29 cellular contexts compared by ENCODE assay signal in the genomic region with DNA sequence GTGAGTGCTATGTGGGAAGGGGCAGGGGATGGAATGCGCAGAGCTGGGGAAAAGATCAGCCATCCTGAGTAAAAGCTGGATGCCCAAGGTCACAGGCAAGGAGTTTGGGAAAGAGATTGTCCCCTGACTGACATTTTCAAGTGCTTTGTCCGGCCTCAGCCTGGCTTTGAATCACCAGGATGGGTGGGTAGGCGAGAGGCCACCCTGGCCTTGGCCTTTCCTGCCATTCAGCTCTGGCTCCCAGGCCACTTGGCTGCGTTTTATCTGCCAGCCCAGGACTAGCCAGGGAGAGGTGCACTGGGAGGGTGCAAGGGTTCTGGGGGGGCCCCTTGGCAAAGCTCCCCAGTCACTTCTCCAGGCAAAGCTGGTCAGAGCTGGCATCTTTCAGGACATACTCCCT. TPM values are rescaled to one million over a fixed set of nuclear protein-coding genes. Genes with fewer than 3 reads are reported as not detected.
DNase-seq lines count a peak whose midpoint lies in the region; ATAC-seq, FAIRE-seq and TF ChIP-seq lines count a peak whose summit lies in the region.
"Had no signal": no experiment of that assay in that cellular context is flagged by ENCODE, and none has a peak within 500 bp of the region (broad histone marks: within the 10 kb centered on the region; RNA-seq: fewer than 3 reads in every experiment).

No MANE protein-coding gene starts in this region.

- no peak overlapping the region for H3K9ac ChIP-seq in kidney (ENCODE audit: low read length in 2 of 2)

- H3K4me3 ChIP-seq in kidney (ENCODE audit: low read length in 2 of 2), result no peak overlapping the region
- no peak overlapping the region for H3K4me3 ChIP-seq in psoas muscle
- no peak overlapping the region for H3K4me3 ChIP-seq in body of pancreas
- H3K4me3 ChIP-seq: GM12878, Peyer's patch, prostate gland, SJSA1 had no signal

- no peak for FAIRE-seq in kidney (lab: Jason Lieb, UNC)
- FAIRE-seq: GM12878 had no signal

- DNase-seq in Right ventricle myocardium inferior (ENCODE audit: missing footprints) (peak; percentile 73), cardiac septum (ENCODE audit: low spot score) (no peak), kidney (peak; percentile 69), psoas muscle (peak in 1 of 2 donors; percentile 37), AML-193 (lab: John Stamatoyannopoulos, UW) (no peak), body of pancreas (no peak)
- DNase-seq in stimulated activated naive CD4-positive, alpha-beta T cell (lab: John Stamatoyannopoulos, UW), result no peak
- DNase-seq: activated CD4-positive, alpha-beta T cell treated with anti-CD3 and anti-CD28 coated beads, Interleukin-2, amount 50 U/mL, for 48 hours; activated naive CD4-positive, alpha-beta T cell treated with Interleukin-2 at 50 U/mL for 16 hours; CD4-positive, alpha-beta memory T cell; EL; HCEC 1CT; islet precursor cell; NCI-H1105 treated with DMSO at 0.1 percent for 48 hours; NCI-H2081; NCI-H2227 treated with DMSO at 0.1 percent for 48 hours; NCI-H526 treated with DMSO at 0.1 percent for 48 hours; stimulated activated CD4-positive, alpha-beta T cell treated with anti-CD3 and anti-CD28 coated beads, Interleukin-1b, Interleukin-23, amount 100 ng/mL, for 48 hours; T-helper 1 cell had no signal

- H3K9me3 ChIP-seq in kidney (ENCODE audit: control insufficient read depth in 1 of 2, low read length in 2 of 2) (no peaks in the 10 kb centered on the region), psoas muscle (no peaks in the 10 kb centered on the region), body of pancreas (no peaks in the 10 kb centered on the region)
- H3K9me3 ChIP-seq: Peyer's patch, prostate gland, SJSA1 had no signal

- H3K36me3 ChIP-seq in kidney (ENCODE audit: control insufficient read depth in 1 of 2, insufficient read depth in 2 of 2, low read length in 2 of 2) (no peaks in the 10 kb centered on the region), psoas muscle (ENCODE audit: insufficient read depth in 1 of 2, low read depth in 1 of 2) (no peaks in the 10 kb centered on the region), body of pancreas (replicated peaks in 1 of 2; ENCODE audit: insufficient read depth in 1 of 2, low read depth in 2 of 2) (no peaks in the 10 kb centered on the region)
- H3K36me3 ChIP-seq: Peyer's patch, prostate gland, SJSA1 had no signal

- peaks cover 3 to 9% of the 10 kb centered on the region in 2 donors for H3K4me1 ChIP-seq in kidney (ENCODE audit: control insufficient read depth in 1 of 2, insufficient read depth in 1 of 2, low read depth in 1 of 2, low read length in 2 of 2)
- peaks cover 44% of the 10 kb centered on the region for H3K4me1 ChIP-seq in psoas muscle
- peaks cover 18% of the 10 kb centered on the region for H3K4me1 ChIP-seq in body of pancreas
- H3K4me1 ChIP-seq: prostate gland had no signal

- H3K27ac ChIP-seq in kidney (ENCODE audit: low read depth in 2 of 2, low read length in 2 of 2) (peak overlapping the region in 1 of 2 donors; percentile 63), psoas muscle (peak overlapping the region; percentile 46), body of pancreas (peak overlapping the region in 1 of 4 donors; percentile 5)
- H3K27ac ChIP-seq: 22Rv1, prostate gland, SJSA1 had no signal

- TF ChIP-seq POLR2A in body of pancreas (IDR thresholded peaks at IDR 0.05), result no peak

- H3K27me3 ChIP-seq in psoas muscle (ENCODE audit: insufficient read depth in 3 of 3, low read length in 2 of 3) (no peaks in the 10 kb centered on the region), body of pancreas (no peaks in the 10 kb centered on the region)
- H3K27me3 ChIP-seq: Peyer's patch, SJSA1 had no signal

- peak; percentile 35 for ATAC-seq in Right ventricle myocardium inferior
- ATAC-seq in psoas muscle, result no peak
- ATAC-seq in body of pancreas, result no peak
- ATAC-seq in HG03097 (IDR thresholded peaks at IDR 0.05; ENCODE audit: low FRiP score, unreplicated experiment), result no peak
- ATAC-seq: activated CD4-positive, CD25-positive, alpha-beta regulatory T cell treated with anti-CD3 and anti-CD28 coated beads, Interleukin-2, amount 50 U/mL, for 24 hours; GM12878 had no signal

- WGBS in psoas muscle, 3 donors, result 65 to 82% (median 79%) methylated on average over 4 of the region's 4 CpGs
- WGBS in body of pancreas, 2 donors, result 75 to 77% methylated on average over 4 of the region's 4 CpGs

- TF ChIP-seq CTCF in kidney (IDR thresholded peaks at IDR 0.05; ENCODE audit: borderline replicate concordance, extremely low read depth, insufficient read depth) (no peak), psoas muscle (IDR thresholded peaks at IDR 0.05) (no peak), body of pancreas (IDR thresholded peaks at IDR 0.05) (no peak)

- intact Hi-C loops in Right ventricle myocardium inferior (cut with DNase I) (no loop called here), cardiac septum (cut with DNase I) (loop anchor here (2.0 kb wide), 1 partner anchor 42 kb away; no protein-coding TSS in a partner anchor), kidney (cut with DNase I) (no loop called here), psoas muscle (cut with DNase I) (no loop called here), body of pancreas (cut with DNase I) (no loop called here)

RNA-seq across cellular contexts. Expression of a gene that starts 37.4 kb away (rescaled TPM):
- total RNA-seq in Right ventricle myocardium inferior, result 587 TPM
- total RNA-seq in cardiac septum, result 829 TPM
- 87.6 TPM for total RNA-seq in kidney
- polyA plus RNA-seq in kidney (ENCODE audit: insufficient read depth, low read depth, low replicate concordance), result 46.3 TPM
- 100 to 1,000 TPM; 447 to 745 (median 673) TPM for total RNA-seq in psoas muscle
- 100 to 1,000 TPM; 136 to 855 (median 503) TPM for polyA plus RNA-seq in psoas muscle
- 10 to 100 TPM; 18.4 to 40.9 TPM for total RNA-seq in body of pancreas
- polyA plus RNA-seq: CD4-positive, alpha-beta memory T cell had no signal

RNA-seq across cellular contexts. Expression of a gene that starts 58.0 kb away (rescaled TPM):
- 5.5 TPM for total RNA-seq in Right ventricle myocardium inferior
- 10.0 TPM for total RNA-seq in cardiac septum
- 0.66 TPM for total RNA-seq in kidney
- polyA plus RNA-seq in kidney (ENCODE audit: insufficient read depth, low read depth, low replicate concordance), result 1.3 TPM
- total RNA-seq in psoas muscle, result 100 to 1,000 TPM in 1 of 4 donors, 10 to 100 TPM in 3; 29.7 to 110 (median 31.7) TPM
- 10 to 100 TPM in 2 of 3 donors, 1 to 10 TPM in 1; 3.0 to 14.5 (median 14.5) TPM for polyA plus RNA-seq in psoas muscle
- under 1 TPM in 1 of 2 donors, not detected in 1; 0.26 TPM for total RNA-seq in body of pancreas
- total RNA-seq: bronchial epithelial cell; CD4-positive, alpha-beta memory T cell; HT-29; MCF 10A had no signal
- polyA plus RNA-seq: CD4-positive, alpha-beta memory T cell had no signal

Comparison
In these comparisons a context has a peak if more than half of its experiments do, and no peak if none do; other contexts are left out.
1. DNase-seq: peak in Right ventricle myocardium inferior (single experiment) and kidney (single experiment); none in cardiac septum (single experiment), AML-193 (0 of 2), body of pancreas (0 of 4) and stimulated activated naive CD4-positive, alpha-beta T cell (0 of 6).